8 cellular contexts compared by ENCODE assay signal in genomic region chr17:68462381-68463210, GRCh38. TPM values are rescaled to one million over a fixed set of nuclear protein-coding genes. Genes with fewer than 3 reads are reported as not detected.
A peak's percentile ranks its signal among the peaks of the same experiment; 100 is the strongest.
DNase-seq lines count a peak whose midpoint lies in the region; ATAC-seq, FAIRE-seq and TF ChIP-seq lines count a peak whose summit lies in the region.

No MANE protein-coding gene starts in this region.

- ATAC-seq in GM18870 (IDR thresholded peaks at IDR 0.05; ENCODE audit: unreplicated experiment) (peak; percentile 35), HG03175 (IDR thresholded peaks at IDR 0.05; ENCODE audit: unreplicated experiment) (peak; percentile 50), HepG2 (peak; percentile 90)

- no peak overlapping the region for H3K4me3 ChIP-seq in choroid plexus epithelial cell (ENCODE audit: low read depth, low read length)
- H3K4me3 ChIP-seq in HepG2 (replicated peaks in 1 of 3; ENCODE audit: insufficient read depth in 1 of 3, low read depth in 2 of 3, low read length in 3 of 3), result peak overlapping the region in 2 of 3 experiments; percentile 11 to 41; a peak in 2 of 6 replicates

- no peak overlapping the region for H3K27ac ChIP-seq in HepG2 (ENCODE audit: extremely low read length, insufficient read depth, low read length)

- DNase-seq in AG09319 (ENCODE audit: extremely low read depth, low read depth) (peak; percentile 51), NCI-H446 (lab: John Stamatoyannopoulos, UW) (peak; percentile 64 to 86), choroid plexus epithelial cell (ENCODE audit: low read depth) (peak; percentile 91), HepG2 (ENCODE audit: low spot score) (peak; percentile 88)
- peak; percentile 44 for DNase-seq in activated CD4-positive, alpha-beta T cell treated with anti-CD3 and anti-CD28 coated beads for 1 hour
- peak; percentile 60 for DNase-seq in stimulated activated CD8-positive, alpha-beta memory T cell treated with anti-CD3 and anti-CD28 coated beads, Interleukin-12 subunit alpha, Interleukin-12 subunit beta, amount 100 ng/mL, for 1 hour (ENCODE audit: low read depth)

- no peaks in the 10 kb centered on the region for H3K9me3 ChIP-seq in HepG2 (ENCODE audit: low read length)

- H3K4me1 ChIP-seq in HepG2 (ENCODE audit: insufficient read depth, low read length), result peaks cover 64% of the 10 kb centered on the region

- no TSS peak for BruUV-seq in HepG2 (replicated peaks; lab: Mats Ljungman, UMichigan)

- H3K9ac ChIP-seq in HepG2 (ENCODE audit: insufficient read depth, low read depth, low read length), result peak overlapping the region; percentile 8; the same call in 1 of the 2 replicates

- TF ChIP-seq RAD21 in HepG2 (CRISPR knock-in tag; IDR thresholded peaks at IDR 0.05), result peak; percentile 90

- WGBS in HepG2 (ENCODE audit: low lambda C conversion rate), result 44% methylated on average over 15 of the region's 15 CpGs

- no peaks in the 10 kb centered on the region for H3K36me3 ChIP-seq in HepG2 (replicated peaks in 1 of 2; ENCODE audit: control insufficient read depth in 1 of 2, insufficient read depth in 2 of 2, low read length in 2 of 2)

- no peaks in the 10 kb centered on the region for H3K27me3 ChIP-seq in HepG2 (ENCODE audit: control insufficient read depth in 1 of 2, insufficient read depth in 2 of 2, low read length in 2 of 2)

- H4K20me1 ChIP-seq in HepG2 (ENCODE audit: insufficient read depth, low read length), result no peaks in the 10 kb centered on the region

- in situ Hi-C loops in HepG2 (cut with HindIII; ENCODE audit: extremely low pct_ligation_motif_present, low pct_unique_long_range_greater_than_20kb), result loop anchor here (5.0 kb wide), 1 partner anchor 290 kb away; no protein-coding TSS in a partner anchor

- peak; percentile 71 for FAIRE-seq in HepG2 (lab: Jason Lieb, UNC)

- POLR2A ChIA-PET in HepG2 (lab: Yijun Ruan, JAX), result no interaction called here

- TF ChIP-seq EP300 in HepG2 (IDR thresholded peaks at IDR 0.05; ENCODE audit: low read depth in 2 of 2, low read length in 2 of 2), result no peak
- no peak for TF ChIP-seq EP300 in HepG2 (CRISPR knock-in tag; IDR thresholded peaks at IDR 0.05; ENCODE audit: borderline replicate concordance)

- no peak for TF ChIP-seq POLR2A in HepG2 (IDR thresholded peaks at IDR 0.05; ENCODE audit: insufficient read depth in 1 of 2, low read depth in 2 of 2, low read length in 2 of 2)

- TF ChIP-seq CTCF in AG09319 (IDR thresholded peaks at IDR 0.05; ENCODE audit: low read depth, low read length) (peak; percentile 60), choroid plexus epithelial cell (conservative IDR thresholded peaks at IDR 0.05; ENCODE audit: low read depth, low read length) (peak; percentile 78), HepG2 (CRISPR knock-in tag; IDR thresholded peaks at IDR 0.05) (peak; percentile 94)

- CTCF ChIA-PET in HepG2 (lab: Yijun Ruan, JAX; ENCODE audit: low intra/inter-chr PET ratio, low total read pairs), result interaction anchor here (0.9 to 2.8 kb wide), 7 partner anchors 27 to 289 kb away, joined by 3 to 19 read pairs (median 5); no protein-coding TSS in a partner anchor

- H2AFZ ChIP-seq in HepG2 (ENCODE audit: low read length), result no peak overlapping the region

- intact Hi-C loops in HepG2 (cut with micrococcal nuclease; ENCODE audit: unreplicated experiment), result loop anchor here (1.0 to 2.0 kb wide), 5 partner anchors 26 to 290 kb away; no protein-coding TSS in a partner anchor

- no peaks in the 10 kb centered on the region for H3K79me2 ChIP-seq in HepG2 (ENCODE audit: insufficient read depth, low read length)

- peak overlapping the region; percentile 74 for H3K4me2 ChIP-seq in HepG2 (ENCODE audit: low read depth, low read length)

TF ChIP-seq in HepG2, 621 proteins besides CTCF, POLR2A, EP300 and RAD21 (continues in another document):
- TF ChIP-seq ZMYM3 (CRISPR knock-in tag; IDR thresholded peaks at IDR 0.05) (0 out of 2 replicates have a peak, but pooled peaks have one; percentile 10), NR2F6 (IDR thresholded peaks at IDR 0.05) (no peak), NR2F6 (CRISPR knock-in tag; IDR thresholded peaks at IDR 0.05) (peak; percentile 36; the same call in 1 of the 2 replicates), MBNL3 (CRISPR knock-in tag; conservative IDR thresholded peaks at IDR 0.05) (no peak), SOX6 (IDR thresholded peaks at IDR 0.05) (no peak), SOX6 (CRISPR knock-in tag; IDR thresholded peaks at IDR 0.05) (peak; percentile 51; the same call in 1 of the 2 replicates), ZNF124 (CRISPR knock-in tag; IDR thresholded peaks at IDR 0.05) (0 out of 2 replicates have a peak, but pooled peaks have one; percentile 14), ZNF235 (CRISPR knock-in tag; IDR thresholded peaks at IDR 0.05; ENCODE audit: borderline replicate concordance) (no peak), ZMYM4 (CRISPR knock-in tag; IDR thresholded peaks at IDR 0.05) (peak; percentile 67), HES4 (CRISPR knock-in tag; IDR thresholded peaks at IDR 0.05; ENCODE audit: borderline replicate concordance) (no peak), CBX5 (CRISPR knock-in tag; IDR thresholded peaks at IDR 0.05; ENCODE audit: borderline replicate concordance) (peak; percentile 15; the same call in 1 of the 2 replicates), ZNF441 (CRISPR knock-in tag; IDR thresholded peaks at IDR 0.05; ENCODE audit: borderline replicate concordance) (peak; percentile 36; the same call in 1 of the 2 replicates), CERS6 (CRISPR knock-in tag; IDR thresholded peaks at IDR 0.05) (no peak), ZNF496 (CRISPR knock-in tag; IDR thresholded peaks at IDR 0.05; ENCODE audit: insufficient replicate concordance) (no peak)

RNA-seq across cellular contexts. Expression of gene WIPI1, which starts 5.3 kb away (rescaled TPM):
- total RNA-seq in HepG2 (2016; rRNA removed; fragmentation: Illumina TruSeq; extraction: Trizol), result 27.1 and 29.4 TPM in 2 replicates
- total RNA-seq in HepG2 (2016; cell fraction: cytosol; rRNA removed; fragmentation: Illumina TruSeq; extraction: Trizol; ENCODE audit: low read depth), result 42.3 and 43.2 TPM in 2 replicates
- 26.8 and 26.9 TPM in 2 replicates for total RNA-seq in HepG2 (2016; cell fraction: insoluble cytoplasmic fraction; rRNA removed; fragmentation: Illumina TruSeq; extraction: Trizol)
- total RNA-seq in HepG2 (2016; cell fraction: membrane; rRNA removed; fragmentation: Illumina TruSeq; extraction: Trizol), result 52.2 and 60.9 TPM in 2 replicates
- 20.0 and 20.6 TPM in 2 replicates for total RNA-seq in HepG2 (2016; cell fraction: nucleus; rRNA removed; fragmentation: Illumina TruSeq; extraction: Trizol)
- 135 and 141 TPM in 2 replicates for polyA plus RNA-seq in HepG2 (2011; rRNA removed)
- 141 and 148 TPM in 2 replicates for polyA plus RNA-seq in HepG2 (2011; cell fraction: cytosol; rRNA removed)
- 91.7 and 99.3 TPM in 2 replicates for polyA plus RNA-seq in HepG2 (2011; cell fraction: nucleus; rRNA removed)
- polyA plus RNA-seq in HepG2 (2012), result 48.1 and 57.2 TPM in 2 replicates
- 45.3 and 47.3 TPM in 2 replicates for polyA plus RNA-seq in HepG2 (2016; cell fraction: cytosol; fragmentation: Illumina TruSeq; extraction: Trizol; ENCODE audit: low read depth)
- 33.2 and 35.9 TPM in 2 replicates for polyA plus RNA-seq in HepG2 (2016; cell fraction: insoluble cytoplasmic fraction; fragmentation: Illumina TruSeq; extraction: Trizol; ENCODE audit: low read depth)
- 57.1 and 57.2 TPM in 2 replicates for polyA plus RNA-seq in HepG2 (2016; cell fraction: membrane; fragmentation: Illumina TruSeq; extraction: Trizol; ENCODE audit: low read depth)
- polyA plus RNA-seq in HepG2 (2016; cell fraction: nucleus; fragmentation: Illumina TruSeq; extraction: Trizol; ENCODE audit: insufficient read depth, low read depth), result 21.9 and 35.2 TPM in 2 replicates
- 18.4 and 144 TPM in 2 replicates for polyA minus RNA-seq in HepG2 (2011; rRNA and poly(A)+ RNA removed; ENCODE audit: low replicate concordance)
- polyA minus RNA-seq in HepG2 (2011; cell fraction: cytosol; rRNA and poly(A)+ RNA removed), result 64.7 and 68.0 TPM in 2 replicates
- polyA minus RNA-seq in HepG2 (2011; cell fraction: nucleus; rRNA and poly(A)+ RNA removed), result 130 and 135 TPM in 2 replicates

RNA-seq across cellular contexts. Expression of gene PRKAR1A, which starts 49.6 kb away (rescaled TPM):
- 266 and 335 TPM in 2 replicates for total RNA-seq in HepG2 (2016; rRNA removed; fragmentation: Illumina TruSeq; extraction: Trizol)
- 24.5 and 25.0 TPM in 2 replicates for total RNA-seq in HepG2 (2016; cell fraction: cytosol; rRNA removed; fragmentation: Illumina TruSeq; extraction: Trizol; ENCODE audit: low read depth)
- total RNA-seq in HepG2 (2016; cell fraction: insoluble cytoplasmic fraction; rRNA removed; fragmentation: Illumina TruSeq; extraction: Trizol), result 274 and 331 TPM in 2 replicates
- 50.4 and 51.0 TPM in 2 replicates for total RNA-seq in HepG2 (2016; cell fraction: membrane; rRNA removed; fragmentation: Illumina TruSeq; extraction: Trizol)
- total RNA-seq in HepG2 (2016; cell fraction: nucleus; rRNA removed; fragmentation: Illumina TruSeq; extraction: Trizol), result 144 and 151 TPM in 2 replicates
- polyA plus RNA-seq in HepG2 (2011; rRNA removed), result 250 and 265 TPM in 2 replicates
- polyA plus RNA-seq in HepG2 (2011; cell fraction: cytosol; rRNA removed), result 227 and 241 TPM in 2 replicates
- polyA plus RNA-seq in HepG2 (2011; cell fraction: nucleus; rRNA removed), result 192 and 209 TPM in 2 replicates
- polyA plus RNA-seq in HepG2 (2012), result 200 and 223 TPM in 2 replicates
- polyA plus RNA-seq in HepG2 (2016; cell fraction: cytosol; fragmentation: Illumina TruSeq; extraction: Trizol; ENCODE audit: low read depth), result 19.1 and 23.5 TPM in 2 replicates
- 302 and 333 TPM in 2 replicates for polyA plus RNA-seq in HepG2 (2016; cell fraction: insoluble cytoplasmic fraction; fragmentation: Illumina TruSeq; extraction: Trizol; ENCODE audit: low read depth)
- 32.1 and 33.4 TPM in 2 replicates for polyA plus RNA-seq in HepG2 (2016; cell fraction: membrane; fragmentation: Illumina TruSeq; extraction: Trizol; ENCODE audit: low read depth)
- 152 and 173 TPM in 2 replicates for polyA plus RNA-seq in HepG2 (2016; cell fraction: nucleus; fragmentation: Illumina TruSeq; extraction: Trizol; ENCODE audit: insufficient read depth, low read depth)
- 250 and 886 TPM in 2 replicates for polyA minus RNA-seq in HepG2 (2011; rRNA and poly(A)+ RNA removed; ENCODE audit: low replicate concordance)
- polyA minus RNA-seq in HepG2 (2011; cell fraction: cytosol; rRNA and poly(A)+ RNA removed), result 449 and 493 TPM in 2 replicates
- polyA minus RNA-seq in HepG2 (2011; cell fraction: nucleus; rRNA and poly(A)+ RNA removed), result 609 and 625 TPM in 2 replicates

Comparison
In these comparisons a context has a peak if more than half of its experiments do, and no peak if none do; other contexts are left out.
1. ATAC-seq: peak in every context shown above with its lines; median percentile 90 in HepG2; 50 in HG03175; 35 in GM18870.